ENCODE assay signal across 2 cellular contexts in the genomic region with DNA sequence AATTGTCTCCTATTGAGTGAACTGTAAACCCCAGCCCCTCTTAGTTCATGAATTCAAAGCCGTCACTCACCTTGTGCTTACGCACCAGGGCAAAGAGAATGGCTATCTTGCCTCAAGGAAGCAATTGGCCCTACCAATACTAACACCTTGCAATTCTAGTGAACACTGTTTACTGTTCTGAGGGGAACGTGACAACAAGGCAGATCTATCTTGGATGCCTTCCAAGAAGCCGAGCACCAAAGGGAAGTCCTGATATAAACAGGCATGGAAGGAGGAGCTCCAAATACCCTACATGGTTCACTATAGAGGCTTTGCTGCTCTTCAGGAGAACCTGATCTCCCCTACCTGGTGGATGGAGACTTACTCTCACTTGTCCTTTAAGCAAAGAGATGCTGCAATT.
TF ChIP-seq lines count a peak whose summit lies in the region.

No MANE protein-coding gene starts in this region.

TF ChIP-seq in endothelial cell of umbilical vein, 7 proteins besides CTCF, POLR2A, EP300 and RAD21 (continued from another document):
- no peak for TF ChIP-seq POLR2AphosphoS5 (IDR thresholded peaks at IDR 0.05; ENCODE audit: insufficient read depth, low read depth, low read length)
- no peak for TF ChIP-seq JUN (IDR thresholded peaks at IDR 0.05; ENCODE audit: borderline replicate concordance, insufficient read depth, insufficient read length, low read depth)
- TF ChIP-seq, protein P1, sequence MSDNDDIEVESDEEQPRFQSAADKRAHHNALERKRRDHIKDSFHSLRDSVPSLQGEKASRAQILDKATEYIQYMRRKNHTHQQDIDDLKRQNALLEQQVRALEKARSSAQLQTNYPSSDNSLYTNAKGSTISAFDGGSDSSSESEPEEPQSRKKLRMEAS (IDR thresholded peaks at IDR 0.05; ENCODE audit: insufficient read depth, insufficient read length), result no peak
- no peak for TF ChIP-seq GATA2 (IDR thresholded peaks at IDR 0.05; ENCODE audit: insufficient read depth, insufficient read length, low read depth, low read length)

TF ChIP-seq in WTC11, 78 proteins besides CTCF, POLR2A, EP300 and RAD21:
- TF ChIP-seq ZNF281 (CRISPR knock-in tag; IDR thresholded peaks at IDR 0.05) (no peak), NFATC4 (CRISPR knock-in tag; IDR thresholded peaks at IDR 0.05) (no peak)
- TF ChIP-seq, protein P2, sequence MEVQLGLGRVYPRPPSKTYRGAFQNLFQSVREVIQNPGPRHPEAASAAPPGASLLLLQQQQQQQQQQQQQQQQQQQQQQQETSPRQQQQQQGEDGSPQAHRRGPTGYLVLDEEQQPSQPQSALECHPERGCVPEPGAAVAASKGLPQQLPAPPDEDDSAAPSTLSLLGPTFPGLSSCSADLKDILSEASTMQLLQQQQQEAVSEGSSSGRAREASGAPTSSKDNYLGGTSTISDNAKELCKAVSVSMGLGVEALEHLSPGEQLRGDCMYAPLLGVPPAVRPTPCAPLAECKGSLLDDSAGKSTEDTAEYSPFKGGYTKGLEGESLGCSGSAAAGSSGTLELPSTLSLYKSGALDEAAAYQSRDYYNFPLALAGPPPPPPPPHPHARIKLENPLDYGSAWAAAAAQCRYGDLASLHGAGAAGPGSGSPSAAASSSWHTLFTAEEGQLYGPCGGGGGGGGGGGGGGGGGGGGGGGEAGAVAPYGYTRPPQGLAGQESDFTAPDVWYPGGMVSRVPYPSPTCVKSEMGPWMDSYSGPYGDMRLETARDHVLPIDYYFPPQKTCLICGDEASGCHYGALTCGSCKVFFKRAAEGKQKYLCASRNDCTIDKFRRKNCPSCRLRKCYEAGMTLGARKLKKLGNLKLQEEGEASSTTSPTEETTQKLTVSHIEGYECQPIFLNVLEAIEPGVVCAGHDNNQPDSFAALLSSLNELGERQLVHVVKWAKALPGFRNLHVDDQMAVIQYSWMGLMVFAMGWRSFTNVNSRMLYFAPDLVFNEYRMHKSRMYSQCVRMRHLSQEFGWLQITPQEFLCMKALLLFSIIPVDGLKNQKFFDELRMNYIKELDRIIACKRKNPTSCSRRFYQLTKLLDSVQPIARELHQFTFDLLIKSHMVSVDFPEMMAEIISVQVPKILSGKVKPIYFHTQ (CRISPR knock-in tag; IDR thresholded peaks at IDR 0.05), result no peak
